ENCODE assay signal across 9 cellular contexts in the genomic region with DNA sequence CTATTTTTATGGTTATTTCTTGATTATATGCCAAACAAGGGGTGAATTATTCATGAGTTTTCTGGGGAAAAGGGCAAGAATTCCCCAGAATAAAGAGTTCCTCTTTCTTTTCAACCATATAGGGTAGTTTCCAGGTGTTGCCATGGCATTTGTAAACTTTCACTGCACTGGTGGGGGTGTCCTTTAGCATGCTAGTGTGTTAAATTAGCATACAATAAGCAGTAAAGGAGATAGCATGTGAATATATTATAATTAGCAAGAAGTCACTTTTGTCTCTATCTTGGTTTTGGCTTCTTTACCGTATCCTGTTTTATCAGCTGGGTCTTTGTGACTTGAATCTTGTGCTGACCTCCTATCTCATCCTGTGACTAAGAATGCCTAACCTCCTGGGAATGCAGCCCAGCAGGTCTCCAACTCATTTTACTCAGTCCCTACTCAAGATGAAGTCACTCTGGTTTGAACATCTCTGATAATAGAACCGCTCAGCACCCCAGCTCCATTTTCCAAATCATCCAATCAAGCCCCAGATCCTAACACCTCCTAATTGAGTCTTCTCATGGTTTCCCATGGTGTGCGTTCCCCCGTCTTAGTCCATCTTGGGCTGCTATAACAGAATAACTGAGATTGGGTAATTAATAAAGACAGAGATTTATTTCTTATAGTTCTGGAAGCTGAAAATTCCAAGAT. TPM values are rescaled to one million over a fixed set of nuclear protein-coding genes. Genes with fewer than 3 reads are reported as not detected.
DNase-seq lines count a peak whose midpoint lies in the region; ATAC-seq, FAIRE-seq and TF ChIP-seq lines count a peak whose summit lies in the region.
"Had no signal": no experiment of that assay in that cellular context is flagged by ENCODE, and none has a peak within 500 bp of the region (broad histone marks: within the 10 kb centered on the region; RNA-seq: fewer than 3 reads in every experiment).

No MANE protein-coding gene starts in this region.

- no peak overlapping the region for H3K27ac Mint-ChIP-seq in MCF 10A (ENCODE audit: low read depth, unreplicated experiment)
- H3K27ac Mint-ChIP-seq in stimulated activated memory B cell treated with anti-CD40 and anti-IgM and Interleukin-4, amounts not matched to agents 10 μg/mL and 1 μg/mL and 100 μg/mL, for 72 hours: peak overlapping the region; percentile 94
- no peak overlapping the region for H3K27ac Mint-ChIP-seq in effector memory CD8-positive, alpha-beta T cell

- H3K27ac ChIP-seq in breast epithelium (no peak overlapping the region), H1 (ENCODE audit: low read depth, low read length) (peak overlapping the region; percentile 84), prostate gland (no peak overlapping the region)

- 0 out of 2 replicates have a peak overlapping the region, but pooled peaks have one; percentile 18 for H2BK20ac ChIP-seq in H1 (ENCODE audit: low read length)

- CTCF ChIA-PET in MCF 10A (lab: Yijun Ruan, JAX): no interaction called here
- CTCF ChIA-PET in H1 (lab: Charles Lee; ENCODE audit: partially characterized antibody): no interaction called here

- H3K9ac ChIP-seq in H1 (replicated peaks in 1 of 4; ENCODE audit: extremely low read depth in 1 of 4, low read depth in 3 of 4, low read length in 3 of 4): no peak overlapping the region; a peak in 1 of 7 replicates

- H3K14ac ChIP-seq in H1 (ENCODE audit: insufficient read length): no peak overlapping the region

- 0 out of 2 replicates have a peak overlapping the region, but pooled peaks have one; percentile 66 for H2BK5ac ChIP-seq in H1 (ENCODE audit: low read depth, low read length)

- H3K23me2 ChIP-seq in H1 (ENCODE audit: low read depth, low read length): peaks cover 4% of the 10 kb centered on the region

- H3K9me3 ChIP-seq in breast epithelium (no peaks in the 10 kb centered on the region), H1 (ENCODE audit: insufficient read depth in 2 of 2, low read depth in 1 of 2, low read length in 1 of 2) (no peaks in the 10 kb centered on the region), prostate gland (no peaks in the 10 kb centered on the region)

- H3K23ac ChIP-seq in H1 (ENCODE audit: insufficient read length): no peak overlapping the region

- no peak for TF ChIP-seq RAD21 in H1 (IDR thresholded peaks at IDR 0.05 in 1 of 2, conservative IDR thresholded peaks at IDR 0.05 in 1 of 2; ENCODE audit: low read depth in 2 of 2, low read length in 2 of 2)

- no TSS peak for BruUV-seq in MCF 10A (replicated peaks; lab: Mats Ljungman, UMichigan)

- no peak overlapping the region for H2AFZ ChIP-seq in H1 (ENCODE audit: low read length)

- TF ChIP-seq EP300 in H1 (IDR thresholded peaks at IDR 0.05; ENCODE audit: borderline replicate concordance in 1 of 2, low read depth in 2 of 2, low read length in 2 of 2): no peak

- no peak overlapping the region for H3K4me3 Mint-ChIP-seq in MCF 10A (ENCODE audit: unreplicated experiment)
- H3K4me3 Mint-ChIP-seq in stimulated activated memory B cell treated with anti-CD40 and anti-IgM and Interleukin-4, amounts not matched to agents 10 μg/mL and 1 μg/mL and 100 μg/mL, for 72 hours: peak overlapping the region; percentile 88
- no peak overlapping the region for H3K4me3 Mint-ChIP-seq in effector memory CD8-positive, alpha-beta T cell

- H3K79me1 ChIP-seq in H1 (ENCODE audit: low read depth, low read length): no peaks in the 10 kb centered on the region; the same call in 1 of the 2 replicates

- no peaks in the 10 kb centered on the region for H3K27me3 Mint-ChIP-seq in MCF 10A (ENCODE audit: insufficient read depth, unreplicated experiment)
- H3K27me3 Mint-ChIP-seq in stimulated activated memory B cell treated with anti-CD40 and anti-IgM and Interleukin-4, amounts not matched to agents 10 μg/mL and 1 μg/mL and 100 μg/mL, for 72 hours: no peaks in the 10 kb centered on the region
- no peaks in the 10 kb centered on the region for H3K27me3 Mint-ChIP-seq in effector memory CD8-positive, alpha-beta T cell

- H3K36me3 ChIP-seq in breast epithelium (no peaks in the 10 kb centered on the region), H1 (ENCODE audit: control insufficient read depth in 2 of 4, insufficient read depth in 4 of 4, low read length in 3 of 4) (no peaks in the 10 kb centered on the region), prostate gland (no peaks in the 10 kb centered on the region)

- H3K4me1 Mint-ChIP-seq in MCF 10A (ENCODE audit: insufficient read depth, unreplicated experiment): peaks cover 26% of the 10 kb centered on the region
- peaks cover 68% of the 10 kb centered on the region for H3K4me1 Mint-ChIP-seq in stimulated activated memory B cell treated with anti-CD40 and anti-IgM and Interleukin-4, amounts not matched to agents 10 μg/mL and 1 μg/mL and 100 μg/mL, for 72 hours
- peaks cover 24 to 31% of the 10 kb centered on the region in 2 donors for H3K4me1 Mint-ChIP-seq in effector memory CD8-positive, alpha-beta T cell (ENCODE audit: low read depth in 2 of 2)

- TF ChIP-seq POLR2A in breast epithelium (IDR thresholded peaks at IDR 0.05): no peak
- TF ChIP-seq POLR2A in H1 (IDR thresholded peaks at IDR 0.05; ENCODE audit: control extremely low read depth in 1 of 2, low read depth in 2 of 2, low read length in 2 of 2): peak in 1 of 2 experiments; percentile 61; a peak in 1 of 3 replicates
- TF ChIP-seq POLR2A in prostate gland (IDR thresholded peaks at IDR 0.05): no peak

- H3K56ac ChIP-seq in H1 (replicated peaks; ENCODE audit: insufficient read length, low read depth, low read length): no peak overlapping the region

- peak overlapping the region; percentile 56; the same call in 1 of the 2 replicates for H3K18ac ChIP-seq in H1 (ENCODE audit: extremely low read depth, low read length)

- peak overlapping the region; percentile 61; the same call in 1 of the 2 replicates for H2AK5ac ChIP-seq in H1 (ENCODE audit: low read depth, low read length)

- no peaks in the 10 kb centered on the region for H3K27me3 ChIP-seq in breast epithelium
- H3K27me3 ChIP-seq in H1 (replicated peaks in 1 of 4; ENCODE audit: control insufficient read depth in 3 of 4, extremely low read depth in 1 of 4, insufficient read depth in 3 of 4, low read length in 3 of 4): no peaks in the 10 kb centered on the region
- H3K27me3 ChIP-seq in prostate gland (replicated peaks; ENCODE audit: insufficient read depth): no peaks in the 10 kb centered on the region

- peaks cover 0 to 4% of the 10 kb centered on the region in 2 experiments for H4K20me1 ChIP-seq in H1 (replicated peaks in 1 of 2; ENCODE audit: control insufficient read depth in 1 of 2, insufficient read depth in 2 of 2, low read length in 2 of 2)

- peak overlapping the region; percentile 60; the same call in 1 of the 2 replicates for H2BK12ac ChIP-seq in H1 (ENCODE audit: low read depth, low read length)

- TF ChIP-seq CTCF in MCF 10A (IDR thresholded peaks at IDR 0.05; ENCODE audit: unreplicated experiment): no peak
- TF ChIP-seq CTCF in breast epithelium (IDR thresholded peaks at IDR 0.05): no peak
- no peak for TF ChIP-seq CTCF in H1 (IDR thresholded peaks at IDR 0.05; ENCODE audit: control extremely low read depth in 1 of 3, insufficient read depth in 1 of 3, low read depth in 1 of 3, low read length in 3 of 3)
- no peak for TF ChIP-seq CTCF in prostate gland (IDR thresholded peaks at IDR 0.05)

- H4K91ac ChIP-seq in H1 (replicated peaks; ENCODE audit: insufficient read length, low read length): no peak overlapping the region

- H3K4me2 ChIP-seq in H1 (ENCODE audit: insufficient read depth in 1 of 2, low read depth in 2 of 2, low read length in 2 of 2): peak overlapping the region; percentile 42

- DNase-seq in MCF 10A (ENCODE audit: unreplicated experiment) (peak; percentile 20), breast epithelium (ENCODE audit: low spot score in 2 of 2) (no peak), M059J (ENCODE audit: low read depth) (peak; percentile 93), H1 (ENCODE audit: low read depth in 1 of 2, low spot score in 2 of 2) (no peak), prostate gland (ENCODE audit: low spot score) (no peak)
- DNase-seq in effector memory CD8-positive, alpha-beta T cell: no peak
- no peak for DNase-seq in activated CD4-positive, alpha-beta T cell treated with anti-CD3 and anti-CD28 coated beads for 4 hours

- peaks cover 0 to 43% of the 10 kb centered on the region in 2 experiments; a peak in 2 of 4 replicates for H3K79me2 ChIP-seq in H1 (ENCODE audit: control insufficient read depth in 1 of 2, insufficient read depth in 2 of 2, low read length in 2 of 2)

- H3K9me3 Mint-ChIP-seq in MCF 10A (ENCODE audit: unreplicated experiment): no peaks in the 10 kb centered on the region
- no peaks in the 10 kb centered on the region for H3K9me3 Mint-ChIP-seq in stimulated activated memory B cell treated with anti-CD40 and anti-IgM and Interleukin-4, amounts not matched to agents 10 μg/mL and 1 μg/mL and 100 μg/mL, for 72 hours
- H3K9me3 Mint-ChIP-seq in effector memory CD8-positive, alpha-beta T cell: no peaks in the 10 kb centered on the region

- peak overlapping the region; percentile 63 for H4K5ac ChIP-seq in H1 (ENCODE audit: insufficient read length, low read depth, low read length)

- peak overlapping the region; percentile 65 for H2BK120ac ChIP-seq in H1 (replicated peaks; ENCODE audit: low read depth, low read length)

- H2BK15ac ChIP-seq in H1 (ENCODE audit: low read length): no peak overlapping the region

- WGBS in H1 (ENCODE audit: extremely low coverage in 1 of 2, insufficient coverage in 1 of 2, insufficient read length in 1 of 2, insufficient replicate concordance in 2 of 2, low coverage in 1 of 2, low lambda C conversion rate in 2 of 2, missing lambda C conversion rate in 1 of 2), 2 experiments: 51% methylated on average over 4 of the region's 4 CpGs; no CpG with 5 or more reads in 1 of the 2 experiments
- WGBS in prostate gland: 70% methylated on average over 4 of the region's 4 CpGs

- peaks cover 27% of the 10 kb centered on the region for H3K36me3 Mint-ChIP-seq in MCF 10A (ENCODE audit: insufficient read depth, unreplicated experiment)
- peaks cover 42% of the 10 kb centered on the region for H3K36me3 Mint-ChIP-seq in stimulated activated memory B cell treated with anti-CD40 and anti-IgM and Interleukin-4, amounts not matched to agents 10 μg/mL and 1 μg/mL and 100 μg/mL, for 72 hours
- H3K36me3 Mint-ChIP-seq in effector memory CD8-positive, alpha-beta T cell (ENCODE audit: insufficient read depth): peaks cover 24% of the 10 kb centered on the region

- peak; percentile 70 for ATAC-seq in stimulated activated memory B cell treated with anti-CD40 and anti-IgM and Interleukin-4, amounts not matched to agents 10 μg/mL and 1 μg/mL and 100 μg/mL, for 72 hours
- no peak for ATAC-seq in effector memory CD8-positive, alpha-beta T cell (replicated peaks)

- no peak for FAIRE-seq in H1 (lab: Jason Lieb, UNC)
- FAIRE-seq: frontal cortex had no signal

- intact Hi-C loops in MCF 10A (cut with micrococcal nuclease) (loop anchor here (5.0 kb wide), 1 partner anchor 163 kb away; a partner anchor contains a TSS), breast epithelium (cut with DNase I; ENCODE audit: low total_unique reads) (no loop called here), prostate gland (cut with DNase I) (loop anchor here (5.0 to 10.0 kb wide), 3 partner anchors 52 to 192 kb away; a partner anchor contains a TSS)

- H3K4me1 ChIP-seq in breast epithelium (no peaks in the 10 kb centered on the region), H1 (replicated peaks in 1 of 4; ENCODE audit: control insufficient read depth in 3 of 4, insufficient read depth in 4 of 4, low read length in 3 of 4) (peaks cover 6 to 18% (median 14%) of the 10 kb centered on the region in 4 experiments; a peak in 4 of 7 replicates), prostate gland (replicated peaks) (no peaks in the 10 kb centered on the region)

- H3K4ac ChIP-seq in H1 (replicated peaks; ENCODE audit: insufficient read length, low read depth, low read length): no peak overlapping the region

- no peak overlapping the region for H4K8ac ChIP-seq in H1 (ENCODE audit: extremely low read depth, insufficient read depth, low read length)

- POLR2A ChIA-PET in MCF 10A (lab: Yijun Ruan, JAX) (no interaction called here), H1 (lab: Charles Lee; ENCODE audit: partially characterized antibody) (interaction anchor here (0.9 to 3.8 kb wide), 3 partner anchors 11 to 54 kb away, joined by 3 to 14 read pairs (median 5); a partner anchor contains a TSS)

- H3K4me3 ChIP-seq in breast epithelium: no peak overlapping the region
- peak overlapping the region in 2 of 4 experiments; percentile 5 to 43; a peak in 2 of 8 replicates for H3K4me3 ChIP-seq in H1 (ENCODE audit: extremely low read depth in 1 of 4, insufficient read depth in 2 of 4, low read depth in 3 of 4, low read length in 4 of 4)
- H3K4me3 ChIP-seq in prostate gland: no peak overlapping the region

RNA-seq across cellular contexts. Expression of a gene that starts 3.4 kb away (rescaled TPM):
- total RNA-seq in MCF 10A (2022): 71.1 and 80.7 TPM in 2 replicates
- total RNA-seq in breast epithelium: 100 to 1,000 TPM in 2 of 3 donors, 10 to 100 TPM in 1; 86.9 to 143 (median 127) TPM
- 243 and 244 TPM in 2 replicates for total RNA-seq in M059J (2014; rRNA removed; shearing (Covaris generic))
- 74.7 and 79.0 TPM in 2 replicates for total RNA-seq in H1 (2021; fragmentation: NEBNext Ultra II Directional; extraction: Animal tissue kit (Norgen Biotek cat#: 25700))
- 133 and 290 TPM in 2 replicates for polyA plus RNA-seq in H1 (2011; rRNA removed)
- 182 TPM for polyA plus RNA-seq in H1 (2011; cell fraction: cytosol; rRNA removed)
- polyA plus RNA-seq in H1 (2011; cell fraction: nucleus; rRNA removed): 131 TPM
- polyA plus RNA-seq in H1 (2012, experiment 1 of 2): 82.0 to 88.0 TPM (median 84.7 TPM) in 4 replicates
- polyA plus RNA-seq in H1 (2012, experiment 2 of 2): 7.4 TPM
- 43.2 TPM for polyA plus RNA-seq in H1 (2013, experiment 1 of 2)
- polyA plus RNA-seq in H1 (2013, experiment 2 of 2): 51.1 TPM
- 337 and 655 TPM in 2 replicates for polyA minus RNA-seq in H1 (2011; rRNA and poly(A)+ RNA removed)
- 73.3 TPM for polyA minus RNA-seq in H1 (2011; cell fraction: cytosol; rRNA and poly(A)+ RNA removed)
- 101 TPM for polyA minus RNA-seq in H1 (2011; cell fraction: nucleus; rRNA and poly(A)+ RNA removed)
- total RNA-seq in prostate gland: 100 to 1,000 TPM; 123 to 126 TPM

RNA-seq across cellular contexts. Expression of a gene that starts 53.2 kb away (rescaled TPM):
- total RNA-seq in MCF 10A (2022) (112 and 117 TPM in 2 replicates), breast epithelium (100 to 1,000 TPM; 204 to 247 (median 239) TPM), prostate gland (100 to 1,000 TPM in 1 of 2 donors, 10 to 100 TPM in 1; 71.9 to 141 TPM)
- 227 and 268 TPM in 2 replicates for total RNA-seq in M059J (2014; rRNA removed; shearing (Covaris generic))
- total RNA-seq in H1 (2021; fragmentation: NEBNext Ultra II Directional; extraction: Animal tissue kit (Norgen Biotek cat#: 25700)): 87.5 and 91.6 TPM in 2 replicates
- 32.1 and 59.3 TPM in 2 replicates for polyA plus RNA-seq in H1 (2011; rRNA removed)
- 71.8 TPM for polyA plus RNA-seq in H1 (2011; cell fraction: cytosol; rRNA removed)
- 31.5 TPM for polyA plus RNA-seq in H1 (2011; cell fraction: nucleus; rRNA removed)
- polyA plus RNA-seq in H1 (2012, experiment 1 of 2): 44.9 to 86.0 TPM (median 57.5 TPM) in 4 replicates
- polyA plus RNA-seq in H1 (2012, experiment 2 of 2): 9.7 TPM
- 84.7 TPM for polyA plus RNA-seq in H1 (2013, experiment 1 of 2)
- 75.5 TPM for polyA plus RNA-seq in H1 (2013, experiment 2 of 2)
- polyA minus RNA-seq in H1 (2011; rRNA and poly(A)+ RNA removed): 103 and 125 TPM in 2 replicates
- 36.3 TPM for polyA minus RNA-seq in H1 (2011; cell fraction: cytosol; rRNA and poly(A)+ RNA removed)
- 109 TPM for polyA minus RNA-seq in H1 (2011; cell fraction: nucleus; rRNA and poly(A)+ RNA removed)

RNA-seq across cellular contexts. Expression of a gene that starts 53.5 kb away (rescaled TPM):
- total RNA-seq in MCF 10A (2022) (227 and 308 TPM in 2 replicates), breast epithelium (100 to 1,000 TPM; 231 to 327 (median 273) TPM), prostate gland (100 to 1,000 TPM; 304 to 473 TPM)
- 278 and 294 TPM in 2 replicates for total RNA-seq in M059J (2014; rRNA removed; shearing (Covaris generic))
- total RNA-seq in H1 (2021; fragmentation: NEBNext Ultra II Directional; extraction: Animal tissue kit (Norgen Biotek cat#: 25700)): 98.2 and 111 TPM in 2 replicates
- 90.3 and 167 TPM in 2 replicates for polyA plus RNA-seq in H1 (2011; rRNA removed)
- 115 TPM for polyA plus RNA-seq in H1 (2011; cell fraction: cytosol; rRNA removed)
- polyA plus RNA-seq in H1 (2011; cell fraction: nucleus; rRNA removed): 91.6 TPM
- polyA plus RNA-seq in H1 (2012, experiment 1 of 2): 60.7 to 77.7 TPM (median 70.0 TPM) in 4 replicates
- polyA plus RNA-seq in H1 (2012, experiment 2 of 2): 30.7 TPM
- 72.6 TPM for polyA plus RNA-seq in H1 (2013, experiment 1 of 2)
- polyA plus RNA-seq in H1 (2013, experiment 2 of 2): 79.6 TPM
- polyA minus RNA-seq in H1 (2011; rRNA and poly(A)+ RNA removed): 29.8 and 37.0 TPM in 2 replicates
- 113 TPM for polyA minus RNA-seq in H1 (2011; cell fraction: cytosol; rRNA and poly(A)+ RNA removed)
- polyA minus RNA-seq in H1 (2011; cell fraction: nucleus; rRNA and poly(A)+ RNA removed): 96.7 TPM

Comparison
In these comparisons a context has a peak if more than half of its experiments do, and no peak if none do; other contexts are left out.
1. DNase-seq: peak in MCF 10A (single experiment) and M059J (single experiment); none in breast epithelium (0 of 2), H1 (0 of 2), prostate gland (single experiment), effector memory CD8-positive, alpha-beta T cell (0 of 3) and activated CD4-positive, alpha-beta T cell treated with anti-CD3 and anti-CD28 coated beads for 4 hours (0 of 2).